ENCODE assay signal across 19 cellular contexts in genomic region chr20:56094228-56094627, GRCh38.
"Had no signal": no experiment of that assay in that cellular context is flagged by ENCODE, and none has a peak within 500 bp of the region (broad histone marks: within the 10 kb centered on the region; RNA-seq: fewer than 3 reads in every experiment).

No MANE protein-coding gene starts in this region.

- DNase-seq: colonic mucosa; cortex of kidney; dermis blood vessel endothelial cell; dorsolateral prefrontal cortex; effector CD4-positive, alpha-beta T cell; effector CD8-positive, alpha-beta T cell; effector memory CD4-positive, alpha-beta T cell; effector memory CD8-positive, alpha-beta T cell; endodermal cell; erythroblast; esophagus squamous epithelium; foreskin fibroblast; foreskin keratinocyte; foreskin melanocyte; gastrocnemius medialis; glutamatergic neuron; head of caudate nucleus; heart left ventricle; heart right ventricle had no signal
